Comparison of ENCODE assay signal across 23 cellular contexts in genomic region chr10:120998782-120999285, GRCh38.
DNase-seq lines count a peak whose midpoint lies in the region; ATAC-seq and TF ChIP-seq lines count a peak whose summit lies in the region.
"Had no signal": no experiment of that assay in that cellular context is flagged by ENCODE, and none has a peak within 500 bp of the region (broad histone marks: within the 10 kb centered on the region; RNA-seq: fewer than 3 reads in every experiment).

No MANE protein-coding gene starts in this region.

- H3K27ac ChIP-seq in esophagus muscularis mucosa (replicated peaks in 1 of 4) (no peak overlapping the region), osteoblast (ENCODE audit: low read depth, low read length) (no peak overlapping the region)
- H3K27ac ChIP-seq: A549; BLaER1 treated with 17β-estradiol and CSF1 and Interleukin-3, amounts not matched to agents 10 nM and 100 nM; GM23248 had no signal

- TF ChIP-seq CTCF in esophagus muscularis mucosa (IDR thresholded peaks at IDR 0.05) (no peak), osteoblast (IDR thresholded peaks at IDR 0.05; ENCODE audit: extremely low read depth, low read depth, low read length) (no peak)

- no peaks in the 10 kb centered on the region for H3K4me1 ChIP-seq in esophagus muscularis mucosa
- no peaks in the 10 kb centered on the region for H3K4me1 ChIP-seq in osteoblast (ENCODE audit: insufficient read depth, low read length)
- H3K4me1 ChIP-seq: A549, BE2C had no signal

- intact Hi-C loops in esophagus muscularis mucosa (cut with DNase I), result no loop called here

- H3K4me1 Mint-ChIP-seq in stimulated activated naive CD8-positive, alpha-beta T cell treated with anti-CD3 and anti-CD28 coated beads, Interleukin-15, amount 100 ng/mL, for 72 hours, result no peaks in the 10 kb centered on the region
- no peaks in the 10 kb centered on the region for H3K4me1 Mint-ChIP-seq in activated T-cell treated with anti-CD3 and anti-CD28 coated beads, Interleukin-2, amount 50 U/mL, for 4 hours (ENCODE audit: low read depth)
- H3K4me1 Mint-ChIP-seq: CD14-positive monocyte; CD8-positive, alpha-beta memory T cell had no signal

- WGBS in esophagus muscularis mucosa, result 83% methylated on average over 6 of the region's 6 CpGs

- no peaks in the 10 kb centered on the region for H3K36me3 Mint-ChIP-seq in activated T-cell treated with anti-CD3 and anti-CD28 coated beads, Interleukin-2, amount 50 U/mL, for 4 hours (ENCODE audit: insufficient read depth)
- H3K36me3 Mint-ChIP-seq: CD14-positive monocyte; CD8-positive, alpha-beta memory T cell had no signal

- no peak overlapping the region for H3K4me3 Mint-ChIP-seq in stimulated activated naive CD8-positive, alpha-beta T cell treated with anti-CD3 and anti-CD28 coated beads, Interleukin-15, amount 100 ng/mL, for 72 hours
- H3K4me3 Mint-ChIP-seq in activated T-cell treated with anti-CD3 and anti-CD28 coated beads, Interleukin-2, amount 50 U/mL, for 4 hours, result no peak overlapping the region
- H3K4me3 Mint-ChIP-seq: CD14-positive monocyte; CD4-positive, alpha-beta T cell; CD8-positive, alpha-beta memory T cell had no signal

- H3K4me3 ChIP-seq in esophagus muscularis mucosa (no peak overlapping the region), osteoblast (ENCODE audit: insufficient read depth, low read length) (no peak overlapping the region)
- H3K4me3 ChIP-seq: A549; BLaER1 treated with 17β-estradiol and CSF1 and Interleukin-3, amounts not matched to agents 10 nM and 100 nM; GM23248 had no signal

- TF ChIP-seq EP300 in esophagus muscularis mucosa (IDR thresholded peaks at IDR 0.05), result no peak

- TF ChIP-seq POLR2A in esophagus muscularis mucosa (IDR thresholded peaks at IDR 0.05; ENCODE audit: low read depth), result no peak

- no peaks in the 10 kb centered on the region for H3K79me2 ChIP-seq in osteoblast (ENCODE audit: insufficient read depth, low read length)

- H3K27me3 ChIP-seq in esophagus muscularis mucosa (no peaks in the 10 kb centered on the region), osteoblast (ENCODE audit: insufficient read depth, low read length) (no peaks in the 10 kb centered on the region)
- H3K27me3 ChIP-seq: BE2C had no signal

- DNase-seq in stimulated activated naive CD8-positive, alpha-beta T cell treated with anti-CD3 and anti-CD28 coated beads, Interleukin-15, amount 100 ng/mL, for 72 hours, result no peak
- DNase-seq in stimulated activated naive CD8-positive, alpha-beta T cell treated with anti-CD3 and anti-CD28 coated beads, Interleukin-15, Interleukin-2, amounts not matched to agents 100 U/mL and 50 U/mL, for 24 hours, result no peak
- DNase-seq in esophagus muscularis mucosa (ENCODE audit: extremely low spot score), result peak; percentile 75
- DNase-seq in osteoblast (ENCODE audit: insufficient read length, low spot score, missing footprints), result peak; percentile 42
- DNase-seq in activated T-cell treated with anti-CD3 and anti-CD28 coated beads, Interleukin-2, amount 50 U/mL, for 4 hours, result no peak
- DNase-seq in NCI-H187 treated with DMSO at 0.1 percent for 48 hours (lab: John Stamatoyannopoulos, UW), result no peak
- DNase-seq: 8988T; ACHN; AML-193; BE2C; Calu3; CD4-positive, alpha-beta T cell; CD8-positive, alpha-beta memory T cell; DMS53; DMS79 treated with DMSO at 0.1 percent for 48 hours; GF-D8; GM23248; H7; HCEC 1CT had no signal

- H3K9me3 ChIP-seq in esophagus muscularis mucosa (peaks cover 0 to 7% (median under 1%) of the 10 kb centered on the region in 4 donors), osteoblast (ENCODE audit: low read depth, low read length) (no peaks in the 10 kb centered on the region)
- H3K9me3 ChIP-seq: A549, BE2C had no signal

- H3K4me2 ChIP-seq in osteoblast (ENCODE audit: insufficient read depth, low read length), result no peak overlapping the region
- H3K4me2 ChIP-seq: A549 had no signal

- H4K20me1 ChIP-seq in osteoblast (ENCODE audit: insufficient read depth, low read length), result no peaks in the 10 kb centered on the region
- H4K20me1 ChIP-seq: BLaER1 treated with 17β-estradiol and CSF1 and Interleukin-3, amounts not matched to agents 10 nM and 100 nM had no signal

- no peak overlapping the region for H2AFZ ChIP-seq in osteoblast (ENCODE audit: low read length)
- H2AFZ ChIP-seq: GM23248 had no signal

- H3K9me3 Mint-ChIP-seq in stimulated activated naive CD8-positive, alpha-beta T cell treated with anti-CD3 and anti-CD28 coated beads, Interleukin-15, amount 100 ng/mL, for 72 hours, result peaks cover under 1 to 5% of the 10 kb centered on the region in 2 donors
- peaks cover under 1% of the 10 kb centered on the region for H3K9me3 Mint-ChIP-seq in activated T-cell treated with anti-CD3 and anti-CD28 coated beads, Interleukin-2, amount 50 U/mL, for 4 hours

- no peaks in the 10 kb centered on the region for H3K36me3 ChIP-seq in esophagus muscularis mucosa
- no peaks in the 10 kb centered on the region for H3K36me3 ChIP-seq in osteoblast (ENCODE audit: insufficient read depth, low read length)
- H3K36me3 ChIP-seq: BE2C; BLaER1 treated with 17β-estradiol and CSF1 and Interleukin-3, amounts not matched to agents 10 nM and 100 nM had no signal

- no peaks in the 10 kb centered on the region for H3K27me3 Mint-ChIP-seq in stimulated activated naive CD8-positive, alpha-beta T cell treated with anti-CD3 and anti-CD28 coated beads, Interleukin-15, amount 100 ng/mL, for 72 hours
- H3K27me3 Mint-ChIP-seq in activated T-cell treated with anti-CD3 and anti-CD28 coated beads, Interleukin-2, amount 50 U/mL, for 4 hours (ENCODE audit: low read depth), result peaks cover 4% of the 10 kb centered on the region

- ATAC-seq in stimulated activated naive CD8-positive, alpha-beta T cell treated with anti-CD3 and anti-CD28 coated beads, Interleukin-15, amount 100 ng/mL, for 72 hours, result peak; percentile 12
- no peak for ATAC-seq in stimulated activated naive CD8-positive, alpha-beta T cell treated with anti-CD3 and anti-CD28 coated beads, Interleukin-15, Interleukin-2, amounts not matched to agents 100 U/mL and 50 U/mL, for 24 hours
- ATAC-seq in activated T-cell treated with anti-CD3 and anti-CD28 coated beads, Interleukin-2, amount 50 U/mL, for 4 hours, result no peak
- no peak for ATAC-seq in GM18873 (IDR thresholded peaks at IDR 0.05; ENCODE audit: low FRiP score, unreplicated experiment)
- ATAC-seq: A549 had no signal

- no peak overlapping the region for H3K27ac Mint-ChIP-seq in stimulated activated naive CD8-positive, alpha-beta T cell treated with anti-CD3 and anti-CD28 coated beads, Interleukin-15, amount 100 ng/mL, for 72 hours
- H3K27ac Mint-ChIP-seq: CD4-positive, alpha-beta T cell; CD8-positive, alpha-beta memory T cell had no signal

Comparison
In these comparisons a context has a peak if more than half of its experiments do, and no peak if none do; other contexts are left out.
1. DNase-seq: peak in esophagus muscularis mucosa (single experiment) and osteoblast (single experiment); none in stimulated activated naive CD8-positive, alpha-beta T cell treated with anti-CD3 and anti-CD28 coated beads, Interleukin-15, amount 100 ng/mL, for 72 hours (0 of 2), stimulated activated naive CD8-positive, alpha-beta T cell treated with anti-CD3 and anti-CD28 coated beads, Interleukin-15, Interleukin-2, amounts not matched to agents 100 U/mL and 50 U/mL, for 24 hours (single experiment), activated T-cell treated with anti-CD3 and anti-CD28 coated beads, Interleukin-2, amount 50 U/mL, for 4 hours (single experiment) and NCI-H187 treated with DMSO at 0.1 percent for 48 hours (single experiment).